In genomic region chr2:65055427-65056214, GRCh38 we compare ENCODE assay signal across 8 cellular contexts. TPM values are rescaled to one million over a fixed set of nuclear protein-coding genes. Genes with fewer than 3 reads are reported as not detected.
DNase-seq lines count a peak whose midpoint lies in the region; ATAC-seq and TF ChIP-seq lines count a peak whose summit lies in the region.

No MANE protein-coding gene starts in this region.

- H3K9me3 ChIP-seq in mononuclear cell (ENCODE audit: low read depth, low read length) (no peaks in the 10 kb centered on the region), thoracic aorta (no peaks in the 10 kb centered on the region)

- H3K36me3 ChIP-seq in thoracic aorta, result no peaks in the 10 kb centered on the region

- peak overlapping the region; percentile 95 for H3K4me3 ChIP-seq in coronary artery
- H3K4me3 ChIP-seq in mononuclear cell (ENCODE audit: low read length), result peak overlapping the region; percentile 51
- H3K4me3 ChIP-seq in thoracic aorta, result peak overlapping the region; percentile 89

- ATAC-seq in GM21367 (IDR thresholded peaks at IDR 0.05; ENCODE audit: unreplicated experiment), result peak; percentile 15
- peak; percentile 7 for ATAC-seq in HG03565 (IDR thresholded peaks at IDR 0.05; ENCODE audit: unreplicated experiment)
- peak; percentile 10 for ATAC-seq in thoracic aorta (ENCODE audit: insufficient number of reproducible peaks, low FRiP score, low read depth)

- TF ChIP-seq CTCF in coronary artery (IDR thresholded peaks at IDR 0.05), result no peak
- no peak for TF ChIP-seq CTCF in thoracic aorta (IDR thresholded peaks at IDR 0.05)

- H3K27ac ChIP-seq in coronary artery (peak overlapping the region; percentile 57 to 90), thoracic aorta (peak overlapping the region; percentile 29 to 80)

- H3K4me1 ChIP-seq in mononuclear cell (ENCODE audit: insufficient read depth, low read length) (peaks cover 66% of the 10 kb centered on the region), thoracic aorta (ENCODE audit: control insufficient read depth in 1 of 2, low read depth in 2 of 2) (peaks cover 9 to 33% of the 10 kb centered on the region in 2 donors)

- no peaks in the 10 kb centered on the region for H3K27me3 ChIP-seq in mononuclear cell (ENCODE audit: insufficient read depth, low read length)
- no peaks in the 10 kb centered on the region for H3K27me3 ChIP-seq in thoracic aorta (replicated peaks; ENCODE audit: insufficient read depth)

- peak; percentile 81 for DNase-seq in DMS53 treated with DMSO at 0.1 percent for 48 hours (lab: John Stamatoyannopoulos, UW; ENCODE audit: unreplicated experiment)
- peak; percentile 59 for DNase-seq in T follicular helper cell (ENCODE audit: low read depth)
- DNase-seq in coronary artery (ENCODE audit: low spot score), result peak; percentile 83
- DNase-seq in thoracic aorta (ENCODE audit: low spot score), result no peak
- DNase-seq in COLO829 (ENCODE audit: low spot score), result no peak

RNA-seq across cellular contexts. Expression of gene CEP68, which starts 0.6 kb away (rescaled TPM):
- total RNA-seq in mononuclear cell (27.4 TPM), thoracic aorta (10 to 100 TPM; 28.8 to 31.3 TPM)

Comparison
In these comparisons a context has a peak if more than half of its experiments do, and no peak if none do; other contexts are left out.
1. DNase-seq: peak in DMS53 treated with DMSO at 0.1 percent for 48 hours (single experiment), T follicular helper cell (single experiment) and coronary artery (single experiment); none in thoracic aorta (single experiment) and COLO829 (single experiment).
2. Peak in every context shown above with its lines, with median percentiles within 50 percentile points of each other: ATAC-seq and H3K4me3 ChIP-seq.